27 cellular contexts compared by ENCODE assay signal in genomic region chr1:205780335-205780734, GRCh38.
"Had no signal": no experiment of that assay in that cellular context is flagged by ENCODE, and none has a peak within 500 bp of the region (broad histone marks: within the 10 kb centered on the region; RNA-seq: fewer than 3 reads in every experiment).

No MANE protein-coding gene starts in this region.

- H3K36me3 Mint-ChIP-seq: activated naive CD8-positive, alpha-beta T cell treated with anti-CD3 and anti-CD28 coated beads, Interleukin-2, amount 10 ng/mL, durations not matched to agents 7 days and 5 days had no signal

- H3K9ac ChIP-seq: KMS-11 had no signal

- H3K27me3 ChIP-seq: ascending aorta, SJCRH30 had no signal

- DNase-seq: activated CD4-positive, alpha-beta memory T cell treated with anti-CD3 and anti-CD28 coated beads, Interleukin-2, amount 10 ng/mL, durations not matched to agents 7 days and 5 days; activated CD4-positive, alpha-beta T cell treated with anti-CD3 and anti-CD28 coated beads for 1 hour; activated CD4-positive, alpha-beta T cell treated with anti-CD3 and anti-CD28 coated beads for 48 hours; activated CD4-positive, CD25-positive, alpha-beta regulatory T cell; activated gamma-delta T cell treated with Interleukin-2 at 50 U/mL for 16 hours; activated naive CD4-positive, alpha-beta T cell treated with anti-CD3 and anti-CD28 coated beads for 36 hours; activated naive CD8-positive, alpha-beta T cell treated with anti-CD3 and anti-CD28 coated beads, Interleukin-2, amount 10 ng/mL, durations not matched to agents 7 days and 5 days; activated T-cell treated with anti-CD3 and anti-CD28 coated beads, Interleukin-2, amount 50 U/mL, for 24 hours; amygdala; cerebellar nuclear complex; NCI-H1092 treated with DMSO at 0.1 percent for 48 hours; NCI-H1417; NCI-H146; NCI-H187 treated with DMSO at 0.1 percent for 48 hours; NCI-H2081; NCI-H2171 treated with DMSO at 0.1 percent for 48 hours; NCI-H226; NCI-H446 treated with DMSO at 0.1 percent for 48 hours; NCI-H524 treated with DMSO at 0.1 percent for 48 hours; SHP77; SJCRH30; T1000; WERI-Rb-1 had no signal

- H3K9me3 Mint-ChIP-seq: activated CD4-positive, alpha-beta memory T cell treated with anti-CD3 and anti-CD28 coated beads, Interleukin-2, amount 10 ng/mL, durations not matched to agents 7 days and 5 days; activated naive CD4-positive, alpha-beta T cell treated with anti-CD3 and anti-CD28 coated beads for 36 hours; activated naive CD8-positive, alpha-beta T cell treated with anti-CD3 and anti-CD28 coated beads, Interleukin-2, amount 10 ng/mL, durations not matched to agents 7 days and 5 days; activated T-cell treated with anti-CD3 and anti-CD28 coated beads, Interleukin-2, amount 50 U/mL, for 24 hours had no signal

- H3K4me3 ChIP-seq: ascending aorta, SJCRH30, SK-N-MC had no signal

- H3K4me3 Mint-ChIP-seq: activated CD4-positive, alpha-beta memory T cell treated with anti-CD3 and anti-CD28 coated beads, Interleukin-2, amount 10 ng/mL, durations not matched to agents 7 days and 5 days; activated naive CD4-positive, alpha-beta T cell treated with anti-CD3 and anti-CD28 coated beads for 36 hours; activated naive CD8-positive, alpha-beta T cell treated with anti-CD3 and anti-CD28 coated beads, Interleukin-2, amount 10 ng/mL, durations not matched to agents 7 days and 5 days; activated T-cell treated with anti-CD3 and anti-CD28 coated beads, Interleukin-2, amount 50 U/mL, for 24 hours had no signal

- H3K36me3 ChIP-seq: ascending aorta, SJCRH30, WERI-Rb-1 had no signal

- H3K27ac ChIP-seq: ascending aorta, KMS-11, SJCRH30, SK-N-MC, WERI-Rb-1 had no signal

- H3K9me3 ChIP-seq: ascending aorta had no signal

- H3K27ac Mint-ChIP-seq: activated CD4-positive, alpha-beta memory T cell treated with anti-CD3 and anti-CD28 coated beads, Interleukin-2, amount 10 ng/mL, durations not matched to agents 7 days and 5 days; activated naive CD4-positive, alpha-beta T cell treated with anti-CD3 and anti-CD28 coated beads for 36 hours; activated naive CD8-positive, alpha-beta T cell treated with anti-CD3 and anti-CD28 coated beads, Interleukin-2, amount 10 ng/mL, durations not matched to agents 7 days and 5 days; activated T-cell treated with anti-CD3 and anti-CD28 coated beads, Interleukin-2, amount 50 U/mL, for 24 hours had no signal

- ATAC-seq: Panc1 had no signal

- H3K4me2 ChIP-seq: KMS-11 had no signal

- H3K27me3 Mint-ChIP-seq: activated CD4-positive, alpha-beta memory T cell treated with anti-CD3 and anti-CD28 coated beads, Interleukin-2, amount 10 ng/mL, durations not matched to agents 7 days and 5 days; activated T-cell treated with anti-CD3 and anti-CD28 coated beads, Interleukin-2, amount 50 U/mL, for 24 hours had no signal
